In genomic region chr13:107099661-107100060, GRCh38 we compare ENCODE assay signal across 18 cellular contexts.
DNase-seq lines count a peak whose midpoint lies in the region; ATAC-seq and TF ChIP-seq lines count a peak whose summit lies in the region.
"Had no signal": no experiment of that assay in that cellular context is flagged by ENCODE, and none has a peak within 500 bp of the region (broad histone marks: within the 10 kb centered on the region; RNA-seq: fewer than 3 reads in every experiment).

No MANE protein-coding gene starts in this region.

- H3K4me3 Mint-ChIP-seq in mesothelial cell of epicardium (no peak overlapping the region), T-helper 17 cell (no peak overlapping the region)
- H3K4me3 Mint-ChIP-seq: activated CD8-positive, alpha-beta T cell treated with anti-CD3 and anti-CD28 coated beads for 36 hours; activated T-cell treated with anti-CD3 and anti-CD28 coated beads, Interleukin-2, amount 50 U/mL, for 72 hours; B cell; stimulated activated naive CD8-positive, alpha-beta T cell treated with anti-CD3 and anti-CD28 coated beads, Interleukin-15, Interleukin-2, amounts not matched to agents 100 ng/mL and 50 ng/mL, for 24 hours had no signal

- TF ChIP-seq CTCF in BJ (IDR thresholded peaks at IDR 0.05; ENCODE audit: insufficient read depth, low read depth, low read length) (no peak), mesothelial cell of epicardium (IDR thresholded peaks at IDR 0.05; ENCODE audit: unreplicated experiment) (no peak)

- H3K36me3 Mint-ChIP-seq in mesothelial cell of epicardium (no peaks in the 10 kb centered on the region), T-helper 17 cell (ENCODE audit: low read depth) (no peaks in the 10 kb centered on the region)

- ATAC-seq in T-helper 17 cell, result no peak
- ATAC-seq: activated CD8-positive, alpha-beta T cell treated with anti-CD3 and anti-CD28 coated beads for 36 hours; activated T-cell treated with anti-CD3 and anti-CD28 coated beads, Interleukin-2, amount 50 U/mL, for 72 hours; left lobe of liver had no signal

- H3K36me3 ChIP-seq in BJ (ENCODE audit: control insufficient read depth, insufficient read depth, low read length), result no peaks in the 10 kb centered on the region

- no peaks in the 10 kb centered on the region for H3K27me3 Mint-ChIP-seq in mesothelial cell of epicardium (ENCODE audit: low read depth)
- H3K27me3 Mint-ChIP-seq in T-helper 17 cell, result no peaks in the 10 kb centered on the region
- H3K27me3 Mint-ChIP-seq: activated CD8-positive, alpha-beta T cell treated with anti-CD3 and anti-CD28 coated beads for 36 hours; B cell; progenitor cell of endocrine pancreas; stimulated activated naive CD8-positive, alpha-beta T cell treated with anti-CD3 and anti-CD28 coated beads, Interleukin-15, Interleukin-2, amounts not matched to agents 100 ng/mL and 50 ng/mL, for 24 hours had no signal

- H3K4me1 Mint-ChIP-seq in mesothelial cell of epicardium, result peaks cover 46% of the 10 kb centered on the region
- H3K4me1 Mint-ChIP-seq in T-helper 17 cell, result no peaks in the 10 kb centered on the region
- H3K4me1 Mint-ChIP-seq: B cell had no signal

- H3K9me3 Mint-ChIP-seq in mesothelial cell of epicardium, result no peaks in the 10 kb centered on the region
- H3K9me3 Mint-ChIP-seq: activated CD8-positive, alpha-beta T cell treated with anti-CD3 and anti-CD28 coated beads for 36 hours; stimulated activated naive CD8-positive, alpha-beta T cell treated with anti-CD3 and anti-CD28 coated beads, Interleukin-15, Interleukin-2, amounts not matched to agents 100 ng/mL and 50 ng/mL, for 24 hours had no signal

- H3K27ac Mint-ChIP-seq in mesothelial cell of epicardium, result peak overlapping the region; percentile 1
- no peak overlapping the region for H3K27ac Mint-ChIP-seq in T-helper 17 cell
- H3K27ac Mint-ChIP-seq: activated CD8-positive, alpha-beta T cell treated with anti-CD3 and anti-CD28 coated beads for 36 hours; activated T-cell treated with anti-CD3 and anti-CD28 coated beads, Interleukin-2, amount 50 U/mL, for 72 hours; B cell; progenitor cell of endocrine pancreas; stimulated activated naive CD8-positive, alpha-beta T cell treated with anti-CD3 and anti-CD28 coated beads, Interleukin-15, Interleukin-2, amounts not matched to agents 100 ng/mL and 50 ng/mL, for 24 hours had no signal

- DNase-seq in BJ (ENCODE audit: low read depth) (peak; percentile 50), M059J (ENCODE audit: low read depth) (peak; percentile 4), dedifferentiated amniotic fluid mesenchymal stem cell (ENCODE audit: extremely low spot score) (peak; percentile 60), mesothelial cell of epicardium (ENCODE audit: low spot score in 2 of 2, unreplicated experiment in 2 of 2) (no peak), anterior cingulate cortex (lab: John Stamatoyannopoulos, UW) (no peak), T-helper 17 cell (no peak), HUDEP-2 (lab: John Stamatoyannopoulos, UW; ENCODE audit: unreplicated experiment in 76 of 76) (no peak), medulla oblongata (ENCODE audit: extremely low spot score) (no peak)
- DNase-seq: activated CD8-positive, alpha-beta T cell treated with anti-CD3 and anti-CD28 coated beads for 36 hours; activated T-cell treated with anti-CD3 and anti-CD28 coated beads, Interleukin-2, amount 50 U/mL, for 72 hours; DMS53; NCI-H1694 treated with DMSO at 0.1 percent for 48 hours; NCI-H524 had no signal

- H3K27me3 ChIP-seq in BJ (ENCODE audit: control insufficient read depth, insufficient read depth, low read length), result no peaks in the 10 kb centered on the region

- POLR2A ChIA-PET in BJ (lab: Charles Lee), result no interaction called here

- CTCF ChIA-PET in BJ (lab: Yijun Ruan, JAX), result no interaction called here

- no peak overlapping the region for H3K4me3 ChIP-seq in BJ (ENCODE audit: low read depth, low read length)
- H3K4me3 ChIP-seq: coronary artery had no signal

- H3K9me3 ChIP-seq in T-helper 17 cell (ENCODE audit: control insufficient read depth, low read length, poor library complexity, severe bottlenecking), result no peaks in the 10 kb centered on the region

Comparison
In these comparisons a context has a peak if more than half of its experiments do, and no peak if none do; other contexts are left out.
1. DNase-seq: peak in BJ (single experiment), M059J (single experiment) and dedifferentiated amniotic fluid mesenchymal stem cell (single experiment); none in mesothelial cell of epicardium (0 of 2), anterior cingulate cortex (0 of 58), T-helper 17 cell (0 of 3), HUDEP-2 (0 of 76) and medulla oblongata (single experiment).